ENCODE assay signal across 8 cellular contexts in the genomic region with DNA sequence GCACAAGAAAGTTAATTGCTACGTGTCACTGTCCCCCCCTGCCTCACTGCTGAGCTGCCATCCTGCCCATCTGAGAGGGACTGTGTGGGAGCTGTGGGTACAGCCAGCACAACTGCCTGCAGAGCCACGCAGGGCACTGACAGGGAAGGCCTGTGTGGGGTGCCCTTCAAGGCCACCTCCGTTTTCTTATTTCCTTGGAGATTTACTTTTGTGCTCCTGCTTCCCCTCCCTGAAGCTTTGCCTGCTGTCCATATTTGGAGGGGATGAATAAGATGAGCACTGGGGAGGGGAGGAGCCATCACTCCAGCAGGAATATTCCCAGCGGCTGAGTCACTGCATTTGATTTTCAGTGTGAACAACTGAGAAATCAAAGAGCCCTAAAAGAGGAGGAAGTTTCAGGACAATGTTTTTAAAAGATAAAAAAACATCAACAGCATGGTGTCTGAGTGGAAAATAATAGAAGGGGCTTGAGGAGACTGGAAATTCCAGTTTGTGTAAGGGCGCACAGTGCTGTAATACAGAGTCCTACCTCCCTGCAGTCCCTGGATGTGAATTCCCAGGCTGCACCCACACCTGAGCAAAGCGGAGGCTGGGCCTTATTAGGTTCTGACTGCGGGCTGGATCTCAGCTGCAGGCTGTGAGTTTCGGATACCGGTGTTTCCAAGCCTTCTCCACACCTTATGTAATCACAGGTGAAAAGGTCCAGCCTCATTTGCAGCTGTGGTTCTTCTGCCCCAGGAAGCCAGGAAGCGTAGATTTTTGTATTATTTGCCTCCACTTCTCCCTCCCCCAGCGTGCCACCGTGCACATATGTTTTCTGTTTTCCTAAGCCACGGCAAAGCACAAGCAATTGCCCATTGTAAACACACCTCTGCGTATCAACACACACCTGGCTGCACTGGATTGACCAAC.
A peak's percentile ranks its signal among the peaks of the same experiment; 100 is the strongest.
DNase-seq lines count a peak whose midpoint lies in the region; ATAC-seq and TF ChIP-seq lines count a peak whose summit lies in the region.

No MANE protein-coding gene starts in this region.

- H4K91ac ChIP-seq in H9 (ENCODE audit: insufficient read length, low read depth, low read length), result no peak overlapping the region

- H3K36me3 Mint-ChIP-seq in H9 (ENCODE audit: insufficient read depth in 1 of 3, low read depth in 3 of 3), result peaks cover 5 to 8% (median 5%) of the 10 kb centered on the region in 3 experiments; a peak in 6 of 7 replicates
- H3K36me3 Mint-ChIP-seq in activated T-cell treated with anti-CD3 and anti-CD28 coated beads, Interleukin-2, amount 50 U/mL, for 4 hours (ENCODE audit: insufficient read depth), result peaks cover 42% of the 10 kb centered on the region

- H3K4me3 Mint-ChIP-seq in H9, result no peak overlapping the region
- H3K4me3 Mint-ChIP-seq in activated T-cell treated with anti-CD3 and anti-CD28 coated beads, Interleukin-2, amount 50 U/mL, for 4 hours, result no peak overlapping the region

- no peak overlapping the region for H3K56ac ChIP-seq in H9 (ENCODE audit: insufficient read length, low read depth, low read length)

- no CpG with 5 or more reads among the region's 14 CpGs for WGBS in H9 (ENCODE audit: extremely low coverage, insufficient read length, low lambda C conversion rate)

- H3K79me2 ChIP-seq in H9 (ENCODE audit: insufficient read depth, low read length) (no peaks in the 10 kb centered on the region), MM.1S (ENCODE audit: low read length) (no peaks in the 10 kb centered on the region)

- no peaks in the 10 kb centered on the region for H3K9me2 ChIP-seq in MM.1S (replicated peaks; ENCODE audit: insufficient read depth, low read length)

- no peaks in the 10 kb centered on the region for H3K36me3 ChIP-seq in MM.1S (replicated peaks; ENCODE audit: insufficient read depth, low read length)

- TF ChIP-seq CTCF in H9 (conservative IDR thresholded peaks at IDR 0.05) (no peak), omental fat pad (IDR thresholded peaks at IDR 0.05) (no peak), MM.1S (IDR thresholded peaks at IDR 0.05; ENCODE audit: low read length) (no peak)

- H3K9me3 ChIP-seq in H9 (ENCODE audit: control insufficient read depth, low read depth, low read length) (no peaks in the 10 kb centered on the region), MM.1S (replicated peaks; ENCODE audit: insufficient read depth, low read length) (no peaks in the 10 kb centered on the region)

- no peaks in the 10 kb centered on the region for H3K27me3 ChIP-seq in H9 (ENCODE audit: insufficient read depth, low read length)
- no peaks in the 10 kb centered on the region for H3K27me3 ChIP-seq in MM.1S (replicated peaks; ENCODE audit: insufficient read depth, low read length)

- no peak overlapping the region for H4K8ac ChIP-seq in H9 (replicated peaks; ENCODE audit: insufficient read length, low read depth, low read length)

- H2BK15ac ChIP-seq in H9 (ENCODE audit: low read depth, low read length), result no peak overlapping the region

- H2BK120ac ChIP-seq in H9 (ENCODE audit: low read depth, low read length, poor library complexity, severe bottlenecking), result no peak overlapping the region

- H3K9ac ChIP-seq in H9 (ENCODE audit: extremely low read depth, insufficient read length, low read length) (no peak overlapping the region), MM.1S (ENCODE audit: low read length) (no peak overlapping the region)

- no peak overlapping the region for H2BK20ac ChIP-seq in H9 (ENCODE audit: low read depth, low read length, poor library complexity, severe bottlenecking)

- H3K79me1 ChIP-seq in H9 (ENCODE audit: insufficient read depth, low read depth, low read length, poor library complexity, severe bottlenecking), result no peaks in the 10 kb centered on the region

- no peak overlapping the region for H2BK5ac ChIP-seq in H9 (ENCODE audit: insufficient read length, low read length)

- H4K5ac ChIP-seq in H9 (ENCODE audit: insufficient read length, low read depth, low read length), result no peak overlapping the region

- H4K20me1 ChIP-seq in H9 (ENCODE audit: control insufficient read depth, insufficient read depth, insufficient read length), result no peaks in the 10 kb centered on the region
- H4K20me1 ChIP-seq in MM.1S (ENCODE audit: insufficient read depth, low read length), result no peaks in the 10 kb centered on the region

- H2BK12ac ChIP-seq in H9 (ENCODE audit: insufficient read length, low read depth, low read length), result no peak overlapping the region

- H3K4ac ChIP-seq in H9 (ENCODE audit: low read depth, low read length), result no peak overlapping the region

- H3K14ac ChIP-seq in H9 (ENCODE audit: insufficient read depth, low read length), result no peak overlapping the region; the same call in 1 of the 2 replicates

- no peak overlapping the region for H3K27ac ChIP-seq in H9 (ENCODE audit: insufficient read length, low read depth, low read length)
- H3K27ac ChIP-seq in MM.1S (ENCODE audit: low read length), result no peak overlapping the region

- peak overlapping the region; percentile 28 for H3K18ac ChIP-seq in H9 (ENCODE audit: insufficient read length, low read depth, low read length)

- no peak overlapping the region for H3T11ph ChIP-seq in H9 (ENCODE audit: low read length)

- H3K9me3 Mint-ChIP-seq in H9, result no peaks in the 10 kb centered on the region
- no peaks in the 10 kb centered on the region for H3K9me3 Mint-ChIP-seq in activated T-cell treated with anti-CD3 and anti-CD28 coated beads, Interleukin-2, amount 50 U/mL, for 4 hours

- H3K27ac Mint-ChIP-seq in H9, result peak overlapping the region; percentile 30 to 93 (median 62)

- no peaks in the 10 kb centered on the region for H3F3A ChIP-seq in MM.1S (ENCODE audit: insufficient read depth, low read length)

- peak; percentile 84 for ATAC-seq in omental fat pad (ENCODE audit: low FRiP score)
- no peak for ATAC-seq in GM18519 (IDR thresholded peaks at IDR 0.05; ENCODE audit: low FRiP score, unreplicated experiment)
- ATAC-seq in HG03196 (IDR thresholded peaks at IDR 0.05; ENCODE audit: unreplicated experiment), result no peak
- ATAC-seq in activated T-cell treated with anti-CD3 and anti-CD28 coated beads, Interleukin-2, amount 50 U/mL, for 4 hours, result no peak

- H3K4me1 ChIP-seq in H9 (ENCODE audit: insufficient read depth, low read length) (peaks cover 5% of the 10 kb centered on the region; the same call in 1 of the 2 replicates), MM.1S (ENCODE audit: low read length) (no peaks in the 10 kb centered on the region)

- no peaks in the 10 kb centered on the region for H3K23me2 ChIP-seq in H9 (ENCODE audit: insufficient read length, low read depth, low read length, poor library complexity, severe bottlenecking)

- H3K4me2 ChIP-seq in H9 (ENCODE audit: insufficient read depth, insufficient read length, low read length), result no peak overlapping the region
- no peak overlapping the region for H3K4me2 ChIP-seq in MM.1S (ENCODE audit: low read depth, low read length)

- DNase-seq in H9 (no peak), NCI-H526 treated with DMSO at 0.1 percent for 48 hours (lab: John Stamatoyannopoulos, UW) (peak; percentile 26), epidermal melanocyte (ENCODE audit: insufficient read length, low spot score) (peak; percentile 40), omental fat pad (ENCODE audit: low spot score) (no peak), MM.1S (no peak)
- no peak for DNase-seq in activated T-cell treated with anti-CD3 and anti-CD28 coated beads, Interleukin-2, amount 50 U/mL, for 4 hours

- no peak overlapping the region for H3K23ac ChIP-seq in H9 (ENCODE audit: insufficient read length, low read depth, low read length)

- H2AFZ ChIP-seq in H9 (ENCODE audit: low read length), result no peak overlapping the region
- H2AFZ ChIP-seq in MM.1S (ENCODE audit: low read length), result no peak overlapping the region

- H3K4me3 ChIP-seq in MM.1S (ENCODE audit: low read length), result no peak overlapping the region

- H3K27me3 Mint-ChIP-seq in H9 (ENCODE audit: low read depth), result no peaks in the 10 kb centered on the region
- no peaks in the 10 kb centered on the region for H3K27me3 Mint-ChIP-seq in activated T-cell treated with anti-CD3 and anti-CD28 coated beads, Interleukin-2, amount 50 U/mL, for 4 hours (ENCODE audit: low read depth)

- H3K4me1 Mint-ChIP-seq in H9, result peaks cover 16 to 30% of the 10 kb centered on the region in 2 experiments
- peaks cover 35% of the 10 kb centered on the region for H3K4me1 Mint-ChIP-seq in activated T-cell treated with anti-CD3 and anti-CD28 coated beads, Interleukin-2, amount 50 U/mL, for 4 hours (ENCODE audit: low read depth)

- no peak overlapping the region for H2AK5ac ChIP-seq in H9 (ENCODE audit: insufficient read length, low read length)

Comparison
In these comparisons a context has a peak if more than half of its experiments do, and no peak if none do; other contexts are left out.
1. DNase-seq: peak in NCI-H526 treated with DMSO at 0.1 percent for 48 hours (single experiment) and epidermal melanocyte (single experiment); none in H9 (single experiment), omental fat pad (single experiment), MM.1S (single experiment) and activated T-cell treated with anti-CD3 and anti-CD28 coated beads, Interleukin-2, amount 50 U/mL, for 4 hours (single experiment).